ENCODE assay signal across 23 cellular contexts in genomic region chr10:93941603-93942002, GRCh38. TPM values are rescaled to one million over a fixed set of nuclear protein-coding genes. Genes with fewer than 3 reads are reported as not detected.
DNase-seq lines count a peak whose midpoint lies in the region; ATAC-seq and TF ChIP-seq lines count a peak whose summit lies in the region.
"Had no signal": no experiment of that assay in that cellular context is flagged by ENCODE, and none has a peak within 500 bp of the region (broad histone marks: within the 10 kb centered on the region; RNA-seq: fewer than 3 reads in every experiment).

No MANE protein-coding gene starts in this region.

- in situ Hi-C loops in gastrocnemius medialis (cut with MboI; ENCODE audit: low sequenced_read_pairs in 4 of 4): no loop called here

- H3K79me1 ChIP-seq in mesendoderm (ENCODE audit: low read length): no peaks in the 10 kb centered on the region

- H4K8ac ChIP-seq in mesendoderm (ENCODE audit: low read depth, low read length): peak overlapping the region; percentile 89

- H3K4me1 ChIP-seq in mesendoderm (ENCODE audit: control insufficient read depth, low read depth, low read length) (no peaks in the 10 kb centered on the region), gastrocnemius medialis (peaks cover 34 to 37% of the 10 kb centered on the region in 2 donors)
- H3K4me1 ChIP-seq: BLaER1 treated with 17β-estradiol and CSF1 and Interleukin-3, amounts not matched to agents 10 nM and 100 nM; Caco-2 had no signal

- no peak overlapping the region for H2BK5ac ChIP-seq in mesendoderm (ENCODE audit: low read length)

- H3K9ac ChIP-seq in mesendoderm (ENCODE audit: low read length): no peak overlapping the region
- H3K9ac ChIP-seq: BLaER1 treated with 17β-estradiol and CSF1 and Interleukin-3, amounts not matched to agents 10 nM and 100 nM; KMS-11 had no signal

- no peaks in the 10 kb centered on the region for H3K36me3 ChIP-seq in mesendoderm (ENCODE audit: control insufficient read depth, insufficient read depth, low read length)
- H3K36me3 ChIP-seq in gastrocnemius medialis: no peaks in the 10 kb centered on the region
- H3K36me3 ChIP-seq: BLaER1 treated with 17β-estradiol and CSF1 and Interleukin-3, amounts not matched to agents 10 nM and 100 nM had no signal

- peak; percentile 83 to 86 for ATAC-seq in gastrocnemius medialis
- ATAC-seq: Panc1 had no signal

- H3K56ac ChIP-seq in mesendoderm (ENCODE audit: low read length): no peak overlapping the region

- H3K4me2 ChIP-seq in mesendoderm (ENCODE audit: low read length): no peak overlapping the region
- H3K4me2 ChIP-seq: BLaER1 treated with 17β-estradiol and CSF1 and Interleukin-3, amounts not matched to agents 10 nM and 100 nM; KMS-11 had no signal

- DNase-seq in NCI-H1105 treated with DMSO at 0.1 percent for 48 hours (lab: John Stamatoyannopoulos, UW): peak; percentile 16
- DNase-seq in NCI-H1105 (lab: John Stamatoyannopoulos, UW): no peak
- peak; percentile 3 for DNase-seq in NCI-H446 treated with DMSO at 0.1 percent for 48 hours (lab: John Stamatoyannopoulos, UW)
- DNase-seq in mesendoderm: no peak
- DNase-seq in gastrocnemius medialis: peak; percentile 21 to 26
- DNase-seq in NCI-H1417 treated with DMSO at 0.1 percent for 48 hours (lab: John Stamatoyannopoulos, UW): no peak
- no peak for DNase-seq in Kasumi-1 (lab: John Stamatoyannopoulos, UW)
- no peak for DNase-seq in NCI-H2081 treated with DMSO at 0.1 percent for 48 hours (lab: John Stamatoyannopoulos, UW)
- DNase-seq: 8988T; Caco-2; CD4-positive, alpha-beta memory T cell; DMS153; GF-D8; GOT3; HCEC 1CT; IMR-90; NCI-H1436; NCI-H187 treated with DMSO at 0.1 percent for 48 hours; NCI-H510A treated with DMSO at 0.1 percent for 48 hours; NCI-H748 treated with DMSO at 0.1 percent for 48 hours had no signal

- H3K18ac ChIP-seq in mesendoderm (ENCODE audit: low read length): no peak overlapping the region

- H3K4me3 ChIP-seq in mesendoderm (ENCODE audit: low read length) (no peak overlapping the region), gastrocnemius medialis (peak overlapping the region in 1 of 4 donors; percentile 27)
- H3K4me3 ChIP-seq: BLaER1 treated with 17β-estradiol and CSF1 and Interleukin-3, amounts not matched to agents 10 nM and 100 nM had no signal

- no peaks in the 10 kb centered on the region for H3K27me3 ChIP-seq in mesendoderm (ENCODE audit: insufficient read depth, low read length, poor library complexity)
- H3K27me3 ChIP-seq in gastrocnemius medialis: no peaks in the 10 kb centered on the region
- H3K27me3 ChIP-seq: BLaER1 treated with 17β-estradiol and CSF1 and Interleukin-3, amounts not matched to agents 10 nM and 100 nM had no signal

- H2AK5ac ChIP-seq in mesendoderm (ENCODE audit: low read length): no peak overlapping the region

- no peak overlapping the region for H3K23ac ChIP-seq in mesendoderm (ENCODE audit: low read length)

- no CpG with 5 or more reads among the region's 7 CpGs for WGBS in mesendoderm (ENCODE audit: extremely low coverage, insufficient coverage, low lambda C conversion rate)

- TF ChIP-seq POLR2A in gastrocnemius medialis (IDR thresholded peaks at IDR 0.05): no peak

- no peak overlapping the region for H2BK120ac ChIP-seq in mesendoderm (ENCODE audit: low read depth, low read length)

- H3K27ac ChIP-seq in mesendoderm (ENCODE audit: low read depth, low read length): no peak overlapping the region
- peak overlapping the region in 3 of 4 donors; percentile 6 to 63 (median 62) for H3K27ac ChIP-seq in gastrocnemius medialis
- H3K27ac ChIP-seq: BLaER1 treated with 17β-estradiol and CSF1 and Interleukin-3, amounts not matched to agents 10 nM and 100 nM; KMS-11 had no signal

- no peak overlapping the region for H4K5ac ChIP-seq in mesendoderm (ENCODE audit: low read length)

- no peaks in the 10 kb centered on the region for H3K9me3 ChIP-seq in gastrocnemius medialis
- H3K9me3 ChIP-seq: BLaER1 treated with 17β-estradiol and CSF1 and Interleukin-3, amounts not matched to agents 10 nM and 100 nM; Caco-2 had no signal

- no peak overlapping the region for H2BK15ac ChIP-seq in mesendoderm (replicated peaks; ENCODE audit: low read depth)

- H3K79me2 ChIP-seq in mesendoderm (ENCODE audit: control insufficient read depth, insufficient read depth, low read length): no peaks in the 10 kb centered on the region

- intact Hi-C loops in gastrocnemius medialis (cut with DNase I; ENCODE audit: low total_unique reads): loop anchor here (5.0 kb wide), 1 partner anchor 44 kb away; no protein-coding TSS in a partner anchor

- H3K4ac ChIP-seq in mesendoderm (ENCODE audit: low read depth, low read length): no peak overlapping the region

- TF ChIP-seq CTCF in gastrocnemius medialis (IDR thresholded peaks at IDR 0.05 in 4 of 5, conservative IDR thresholded peaks at IDR 0.05 in 1 of 5): no peak

RNA-seq across cellular contexts. Expression of gene SLC35G1, which starts 47.8 kb away (rescaled TPM):
- polyA plus RNA-seq in mesendoderm (2013, experiment 1 of 2): 6.0 TPM
- polyA plus RNA-seq in mesendoderm (2013, experiment 2 of 2): 6.2 TPM
- total RNA-seq in gastrocnemius medialis: 1 to 10 TPM in 2 of 4 donors, under 1 TPM in 2; 0.78 to 3.4 (median 0.97) TPM

RNA-seq across cellular contexts. Expression of gene PLCE1, which starts 52.1 kb away (rescaled TPM):
- 0.27 TPM for polyA plus RNA-seq in mesendoderm (2013, experiment 1 of 2)
- 0.24 TPM for polyA plus RNA-seq in mesendoderm (2013, experiment 2 of 2)
- total RNA-seq in gastrocnemius medialis: 1 to 10 TPM; 2.7 to 5.9 (median 3.8) TPM
- total RNA-seq: CD4-positive, alpha-beta memory T cell had no signal

Comparison
In these comparisons a context has a peak if more than half of its experiments do, and no peak if none do; other contexts are left out.
1. DNase-seq: peak in NCI-H1105 treated with DMSO at 0.1 percent for 48 hours (single experiment), NCI-H446 treated with DMSO at 0.1 percent for 48 hours (single experiment) and gastrocnemius medialis (2 of 2); none in NCI-H1105 (single experiment), mesendoderm (single experiment), NCI-H1417 treated with DMSO at 0.1 percent for 48 hours (single experiment), Kasumi-1 (0 of 2) and NCI-H2081 treated with DMSO at 0.1 percent for 48 hours (single experiment).